ENCODE assay signal across 2 cellular contexts in the genomic region with DNA sequence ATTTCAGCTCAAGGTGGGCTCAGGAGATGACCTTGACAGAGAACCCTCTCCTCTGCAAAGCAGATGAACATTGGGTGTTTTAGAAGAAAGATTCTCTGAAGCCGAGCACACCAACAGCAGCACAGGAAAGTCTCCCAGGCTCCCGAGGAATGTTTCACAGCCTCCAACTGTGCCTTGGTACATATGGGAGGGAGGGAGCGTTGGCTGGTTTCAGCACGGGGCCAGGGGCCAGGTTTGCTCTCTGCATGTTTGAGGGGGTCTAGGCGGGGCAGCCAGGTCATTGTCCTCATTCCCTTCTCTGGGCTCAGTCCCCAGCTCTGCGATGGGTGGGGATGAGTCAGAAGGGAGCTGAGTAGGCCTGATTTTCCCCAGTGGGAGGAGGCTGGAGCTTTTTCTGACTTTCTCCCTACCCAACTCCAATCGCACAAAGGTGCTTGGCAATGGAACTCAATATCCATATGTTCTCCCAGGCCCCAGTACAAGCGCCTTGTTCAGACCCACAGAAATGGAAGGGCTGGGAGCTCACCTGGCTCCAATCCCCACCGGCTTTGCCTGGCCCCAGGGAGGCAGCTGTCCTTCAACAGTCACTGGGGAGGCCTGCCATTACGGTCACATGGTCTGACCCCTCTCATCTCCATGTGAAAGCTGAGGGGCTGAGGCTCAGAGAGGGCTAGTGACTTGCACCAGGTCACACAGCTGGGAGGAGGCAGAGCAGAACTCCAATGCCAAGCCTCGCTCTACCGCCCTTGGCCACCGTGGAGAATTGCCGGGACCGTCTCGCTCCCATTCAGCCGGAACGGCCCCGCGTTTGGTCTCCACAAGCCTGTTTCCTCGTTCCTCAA.
TF ChIP-seq lines count a peak whose summit lies in the region.

No MANE protein-coding gene starts in this region.

TF ChIP-seq in HepG2, 621 proteins besides CTCF, POLR2A, EP300 and RAD21:
- TF ChIP-seq, protein P1, sequence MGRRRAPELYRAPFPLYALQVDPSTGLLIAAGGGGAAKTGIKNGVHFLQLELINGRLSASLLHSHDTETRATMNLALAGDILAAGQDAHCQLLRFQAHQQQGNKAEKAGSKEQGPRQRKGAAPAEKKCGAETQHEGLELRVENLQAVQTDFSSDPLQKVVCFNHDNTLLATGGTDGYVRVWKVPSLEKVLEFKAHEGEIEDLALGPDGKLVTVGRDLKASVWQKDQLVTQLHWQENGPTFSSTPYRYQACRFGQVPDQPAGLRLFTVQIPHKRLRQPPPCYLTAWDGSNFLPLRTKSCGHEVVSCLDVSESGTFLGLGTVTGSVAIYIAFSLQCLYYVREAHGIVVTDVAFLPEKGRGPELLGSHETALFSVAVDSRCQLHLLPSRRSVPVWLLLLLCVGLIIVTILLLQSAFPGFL (CRISPR knock-in tag; IDR thresholded peaks at IDR 0.05) = no peak
- no peak for TF ChIP-seq ZBTB20 (CRISPR knock-in tag; IDR thresholded peaks at IDR 0.05; ENCODE audit: borderline replicate concordance, low read depth)
- TF ChIP-seq CENPT (CRISPR knock-in tag; IDR thresholded peaks at IDR 0.05; ENCODE audit: low read depth) = no peak
- peak; percentile 99 for TF ChIP-seq ZNF768 (CRISPR knock-in tag; IDR thresholded peaks at IDR 0.05)
- TF ChIP-seq, protein P2, sequence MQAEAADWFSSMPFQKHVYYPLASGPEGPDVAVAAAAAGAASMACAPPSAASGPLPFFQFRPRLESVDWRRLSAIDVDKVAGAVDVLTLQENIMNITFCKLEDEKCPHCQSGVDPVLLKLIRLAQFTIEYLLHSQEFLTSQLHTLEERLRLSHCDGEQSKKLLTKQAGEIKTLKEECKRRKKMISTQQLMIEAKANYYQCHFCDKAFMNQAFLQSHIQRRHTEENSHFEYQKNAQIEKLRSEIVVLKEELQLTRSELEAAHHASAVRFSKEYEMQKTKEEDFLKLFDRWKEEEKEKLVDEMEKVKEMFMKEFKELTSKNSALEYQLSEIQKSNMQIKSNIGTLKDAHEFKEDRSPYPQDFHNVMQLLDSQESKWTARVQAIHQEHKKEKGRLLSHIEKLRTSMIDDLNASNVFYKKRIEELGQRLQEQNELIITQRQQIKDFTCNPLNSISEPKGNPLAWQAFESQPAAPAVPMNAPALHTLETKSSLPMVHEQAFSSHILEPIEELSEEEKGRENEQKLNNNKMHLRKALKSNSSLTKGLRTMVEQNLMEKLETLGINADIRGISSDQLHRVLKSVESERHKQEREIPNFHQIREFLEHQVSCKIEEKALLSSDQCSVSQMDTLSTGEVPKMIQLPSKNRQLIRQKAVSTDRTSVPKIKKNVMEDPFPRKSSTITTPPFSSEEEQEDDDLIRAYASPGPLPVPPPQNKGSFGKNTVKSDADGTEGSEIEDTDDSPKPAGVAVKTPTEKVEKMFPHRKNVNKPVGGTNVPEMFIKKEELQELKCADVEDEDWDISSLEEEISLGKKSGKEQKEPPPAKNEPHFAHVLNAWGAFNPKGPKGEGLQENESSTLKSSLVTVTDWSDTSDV (CRISPR knock-in tag; IDR thresholded peaks at IDR 0.05) = no peak
- 0 out of 2 replicates have a peak, but pooled peaks have one; percentile 39 for TF ChIP-seq ZMYM3 (CRISPR knock-in tag; IDR thresholded peaks at IDR 0.05)

TF ChIP-seq in H1, 55 proteins besides CTCF, POLR2A, EP300 and RAD21:
- TF ChIP-seq NANOG (IDR thresholded peaks at IDR 0.05; ENCODE audit: insufficient read depth, low read depth, low read length, poor library complexity, severe bottlenecking) (no peak), KDM1A (IDR thresholded peaks at IDR 0.05; ENCODE audit: borderline replicate concordance, low read length) (peak; percentile 75; the same call in 1 of the 2 replicates), POU5F1 (IDR thresholded peaks at IDR 0.05; ENCODE audit: low read depth, low read length) (no peak), JUND (IDR thresholded peaks at IDR 0.05; ENCODE audit: low read length) (no peak), PHF8 (conservative IDR thresholded peaks at IDR 0.05; ENCODE audit: low read depth, low read length) (no peak), TCF12 (IDR thresholded peaks at IDR 0.05; ENCODE audit: low read depth, low read length) (no peak), HDAC2 (IDR thresholded peaks at IDR 0.05; ENCODE audit: borderline replicate concordance in 1 of 2, low read depth in 2 of 2, low read length in 2 of 2) (no peak), TBP (IDR thresholded peaks at IDR 0.05; ENCODE audit: low read depth, low read length) (no peak), TAF7 (optimal IDR thresholded peaks at IDR 0.05; ENCODE audit: borderline replicate concordance, low read depth, low read length) (no peak), CTBP2 (IDR thresholded peaks at IDR 0.05; ENCODE audit: borderline replicate concordance, insufficient read depth, insufficient read length, low read length) (no peak), MAFK (IDR thresholded peaks at IDR 0.05; ENCODE audit: low read depth, low read length) (no peak), SP4 (IDR thresholded peaks at IDR 0.05; ENCODE audit: low read length) (no peak)
- TF ChIP-seq, protein P3, sequence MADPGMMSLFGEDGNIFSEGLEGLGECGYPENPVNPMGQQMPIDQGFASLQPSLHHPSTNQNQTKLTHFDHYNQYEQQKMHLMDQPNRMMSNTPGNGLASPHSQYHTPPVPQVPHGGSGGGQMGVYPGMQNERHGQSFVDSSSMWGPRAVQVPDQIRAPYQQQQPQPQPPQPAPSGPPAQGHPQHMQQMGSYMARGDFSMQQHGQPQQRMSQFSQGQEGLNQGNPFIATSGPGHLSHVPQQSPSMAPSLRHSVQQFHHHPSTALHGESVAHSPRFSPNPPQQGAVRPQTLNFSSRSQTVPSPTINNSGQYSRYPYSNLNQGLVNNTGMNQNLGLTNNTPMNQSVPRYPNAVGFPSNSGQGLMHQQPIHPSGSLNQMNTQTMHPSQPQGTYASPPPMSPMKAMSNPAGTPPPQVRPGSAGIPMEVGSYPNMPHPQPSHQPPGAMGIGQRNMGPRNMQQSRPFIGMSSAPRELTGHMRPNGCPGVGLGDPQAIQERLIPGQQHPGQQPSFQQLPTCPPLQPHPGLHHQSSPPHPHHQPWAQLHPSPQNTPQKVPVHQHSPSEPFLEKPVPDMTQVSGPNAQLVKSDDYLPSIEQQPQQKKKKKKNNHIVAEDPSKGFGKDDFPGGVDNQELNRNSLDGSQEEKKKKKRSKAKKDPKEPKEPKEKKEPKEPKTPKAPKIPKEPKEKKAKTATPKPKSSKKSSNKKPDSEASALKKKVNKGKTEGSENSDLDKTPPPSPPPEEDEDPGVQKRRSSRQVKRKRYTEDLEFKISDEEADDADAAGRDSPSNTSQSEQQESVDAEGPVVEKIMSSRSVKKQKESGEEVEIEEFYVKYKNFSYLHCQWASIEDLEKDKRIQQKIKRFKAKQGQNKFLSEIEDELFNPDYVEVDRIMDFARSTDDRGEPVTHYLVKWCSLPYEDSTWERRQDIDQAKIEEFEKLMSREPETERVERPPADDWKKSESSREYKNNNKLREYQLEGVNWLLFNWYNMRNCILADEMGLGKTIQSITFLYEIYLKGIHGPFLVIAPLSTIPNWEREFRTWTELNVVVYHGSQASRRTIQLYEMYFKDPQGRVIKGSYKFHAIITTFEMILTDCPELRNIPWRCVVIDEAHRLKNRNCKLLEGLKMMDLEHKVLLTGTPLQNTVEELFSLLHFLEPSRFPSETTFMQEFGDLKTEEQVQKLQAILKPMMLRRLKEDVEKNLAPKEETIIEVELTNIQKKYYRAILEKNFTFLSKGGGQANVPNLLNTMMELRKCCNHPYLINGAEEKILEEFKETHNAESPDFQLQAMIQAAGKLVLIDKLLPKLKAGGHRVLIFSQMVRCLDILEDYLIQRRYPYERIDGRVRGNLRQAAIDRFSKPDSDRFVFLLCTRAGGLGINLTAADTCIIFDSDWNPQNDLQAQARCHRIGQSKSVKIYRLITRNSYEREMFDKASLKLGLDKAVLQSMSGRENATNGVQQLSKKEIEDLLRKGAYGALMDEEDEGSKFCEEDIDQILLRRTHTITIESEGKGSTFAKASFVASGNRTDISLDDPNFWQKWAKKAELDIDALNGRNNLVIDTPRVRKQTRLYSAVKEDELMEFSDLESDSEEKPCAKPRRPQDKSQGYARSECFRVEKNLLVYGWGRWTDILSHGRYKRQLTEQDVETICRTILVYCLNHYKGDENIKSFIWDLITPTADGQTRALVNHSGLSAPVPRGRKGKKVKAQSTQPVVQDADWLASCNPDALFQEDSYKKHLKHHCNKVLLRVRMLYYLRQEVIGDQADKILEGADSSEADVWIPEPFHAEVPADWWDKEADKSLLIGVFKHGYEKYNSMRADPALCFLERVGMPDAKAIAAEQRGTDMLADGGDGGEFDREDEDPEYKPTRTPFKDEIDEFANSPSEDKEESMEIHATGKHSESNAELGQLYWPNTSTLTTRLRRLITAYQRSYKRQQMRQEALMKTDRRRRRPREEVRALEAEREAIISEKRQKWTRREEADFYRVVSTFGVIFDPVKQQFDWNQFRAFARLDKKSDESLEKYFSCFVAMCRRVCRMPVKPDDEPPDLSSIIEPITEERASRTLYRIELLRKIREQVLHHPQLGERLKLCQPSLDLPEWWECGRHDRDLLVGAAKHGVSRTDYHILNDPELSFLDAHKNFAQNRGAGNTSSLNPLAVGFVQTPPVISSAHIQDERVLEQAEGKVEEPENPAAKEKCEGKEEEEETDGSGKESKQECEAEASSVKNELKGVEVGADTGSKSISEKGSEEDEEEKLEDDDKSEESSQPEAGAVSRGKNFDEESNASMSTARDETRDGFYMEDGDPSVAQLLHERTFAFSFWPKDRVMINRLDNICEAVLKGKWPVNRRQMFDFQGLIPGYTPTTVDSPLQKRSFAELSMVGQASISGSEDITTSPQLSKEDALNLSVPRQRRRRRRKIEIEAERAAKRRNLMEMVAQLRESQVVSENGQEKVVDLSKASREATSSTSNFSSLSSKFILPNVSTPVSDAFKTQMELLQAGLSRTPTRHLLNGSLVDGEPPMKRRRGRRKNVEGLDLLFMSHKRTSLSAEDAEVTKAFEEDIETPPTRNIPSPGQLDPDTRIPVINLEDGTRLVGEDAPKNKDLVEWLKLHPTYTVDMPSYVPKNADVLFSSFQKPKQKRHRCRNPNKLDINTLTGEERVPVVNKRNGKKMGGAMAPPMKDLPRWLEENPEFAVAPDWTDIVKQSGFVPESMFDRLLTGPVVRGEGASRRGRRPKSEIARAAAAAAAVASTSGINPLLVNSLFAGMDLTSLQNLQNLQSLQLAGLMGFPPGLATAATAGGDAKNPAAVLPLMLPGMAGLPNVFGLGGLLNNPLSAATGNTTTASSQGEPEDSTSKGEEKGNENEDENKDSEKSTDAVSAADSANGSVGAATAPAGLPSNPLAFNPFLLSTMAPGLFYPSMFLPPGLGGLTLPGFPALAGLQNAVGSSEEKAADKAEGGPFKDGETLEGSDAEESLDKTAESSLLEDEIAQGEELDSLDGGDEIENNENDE (IDR thresholded peaks at IDR 0.05; ENCODE audit: insufficient replicate concordance, low read length) = no peak
- TF ChIP-seq, protein P4, sequence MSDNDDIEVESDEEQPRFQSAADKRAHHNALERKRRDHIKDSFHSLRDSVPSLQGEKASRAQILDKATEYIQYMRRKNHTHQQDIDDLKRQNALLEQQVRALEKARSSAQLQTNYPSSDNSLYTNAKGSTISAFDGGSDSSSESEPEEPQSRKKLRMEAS (IDR thresholded peaks at IDR 0.05) = 0 out of 2 replicates have a peak, but pooled peaks have one; percentile 35
TF ChIP-seq in H1: peak in this region for 2.
